8 cellular contexts compared by ENCODE assay signal in the genomic region with DNA sequence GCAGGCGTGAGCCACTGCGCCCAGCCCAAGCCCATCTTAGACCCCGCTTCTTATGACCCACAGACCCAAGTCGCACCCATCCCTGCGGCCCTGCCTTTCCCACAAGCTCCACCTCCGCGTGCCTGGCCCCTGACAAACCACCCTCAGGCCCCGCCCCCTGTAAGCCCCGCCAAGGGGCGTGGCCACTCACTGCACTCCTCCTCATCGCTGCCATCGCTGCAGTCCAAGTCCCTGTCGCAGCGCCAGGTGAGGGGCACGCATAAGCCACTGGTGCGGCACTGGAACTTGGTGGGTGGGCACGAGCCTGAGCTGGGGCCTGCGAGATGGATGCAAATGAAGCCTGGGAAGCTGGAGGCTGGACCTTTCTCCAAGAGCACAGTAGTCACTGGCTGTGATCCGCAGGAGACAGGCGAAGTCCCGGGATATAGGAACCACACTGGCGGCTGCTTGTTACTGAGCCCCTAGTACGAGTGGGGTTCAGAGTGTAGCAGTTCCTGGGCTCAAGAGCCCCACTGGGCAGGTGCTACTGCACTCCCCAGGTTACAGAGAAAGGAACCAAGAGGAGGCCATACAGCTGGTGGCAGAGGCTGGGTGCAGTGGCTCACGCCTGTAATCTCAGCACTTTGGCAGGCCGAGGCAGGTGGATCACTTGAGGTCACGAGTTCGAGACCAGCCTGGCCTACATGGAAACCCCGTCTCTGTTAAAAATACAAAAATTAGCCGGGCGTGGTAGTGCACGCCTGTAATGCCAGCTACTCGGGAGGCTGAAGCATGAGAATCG. TPM values are rescaled to one million over a fixed set of nuclear protein-coding genes. Genes with fewer than 3 reads are reported as not detected.
DNase-seq lines count a peak whose midpoint lies in the region.

No MANE protein-coding gene starts in this region.

- no peak overlapping the region for H3K4me3 Mint-ChIP-seq in T-helper 2 cell treated with Interferon-gamma antibody and Interleukin-4, amounts not matched to agents 5 μg/mL and 100 μg/mL, for 36 hours

- peak overlapping the region; percentile 41 for H3K27ac Mint-ChIP-seq in T-helper 2 cell treated with Interferon-gamma antibody and Interleukin-4, amounts not matched to agents 5 μg/mL and 100 μg/mL, for 36 hours

- peaks cover 25% of the 10 kb centered on the region for H3K4me1 Mint-ChIP-seq in T-helper 2 cell treated with Interferon-gamma antibody and Interleukin-4, amounts not matched to agents 5 μg/mL and 100 μg/mL, for 36 hours (ENCODE audit: low read depth)

- peak; percentile 11 for DNase-seq in T-helper 2 cell treated with Interferon-gamma antibody and Interleukin-4, amounts not matched to agents 5 μg/mL and 100 μg/mL, for 36 hours (ENCODE audit: low spot score)
- DNase-seq in T-helper 2 cell (no peak), SK-MEL-5 (ENCODE audit: low read depth, low spot score) (peak; percentile 39), epidermal melanocyte (ENCODE audit: insufficient read length, low spot score) (peak; percentile 7), T-helper 9 cell (no peak), NCI-H1436 treated with DMSO at 0.1 percent for 48 hours (lab: John Stamatoyannopoulos, UW) (no peak), DMS79 treated with DMSO at 0.1 percent for 48 hours (lab: John Stamatoyannopoulos, UW) (no peak)
- DNase-seq in stimulated activated CD4-positive, alpha-beta T cell treated with anti-CD3 and anti-CD28 coated beads, Interleukin-4, amount 100 ng/mL, for 1 hour = peak; percentile 38

- H3K27me3 Mint-ChIP-seq in T-helper 2 cell treated with Interferon-gamma antibody and Interleukin-4, amounts not matched to agents 5 μg/mL and 100 μg/mL, for 36 hours (ENCODE audit: low read depth) = no peaks in the 10 kb centered on the region

- H3K9me3 Mint-ChIP-seq in T-helper 2 cell treated with Interferon-gamma antibody and Interleukin-4, amounts not matched to agents 5 μg/mL and 100 μg/mL, for 36 hours = no peaks in the 10 kb centered on the region

- in situ Hi-C loops in SK-MEL-5 (cut with HindIII; ENCODE audit: low pct_unique_long_range_greater_than_20kb, low sequenced_read_pairs) = no loop called here

- peaks cover 8% of the 10 kb centered on the region for H3K36me3 Mint-ChIP-seq in T-helper 2 cell treated with Interferon-gamma antibody and Interleukin-4, amounts not matched to agents 5 μg/mL and 100 μg/mL, for 36 hours (ENCODE audit: low read depth)

RNA-seq across cellular contexts. Expression of a gene that starts 3.1 kb away (rescaled TPM):
- total RNA-seq in SK-MEL-5 (2014; rRNA removed; shearing (Covaris generic)) = 99.4 and 112 TPM in 2 replicates
- 353 and 460 TPM in 2 replicates for polyA plus RNA-seq in SK-MEL-5 (2015; cell fraction: cytosol; rRNA removed)
- polyA plus RNA-seq in SK-MEL-5 (2015; cell fraction: nucleus; rRNA removed) = 50.3 and 58.0 TPM in 2 replicates

RNA-seq across cellular contexts. Expression of a gene that starts 16.1 kb away (rescaled TPM):
- total RNA-seq in SK-MEL-5 (2014; rRNA removed; shearing (Covaris generic)) = 46.4 and 57.1 TPM in 2 replicates
- polyA plus RNA-seq in SK-MEL-5 (2015; cell fraction: cytosol; rRNA removed) = 49.3 and 90.3 TPM in 2 replicates
- polyA plus RNA-seq in SK-MEL-5 (2015; cell fraction: nucleus; rRNA removed) = 37.7 and 43.6 TPM in 2 replicates

RNA-seq across cellular contexts. Expression of a gene that starts 16.3 kb away (rescaled TPM):
- total RNA-seq in SK-MEL-5 (2014; rRNA removed; shearing (Covaris generic)) = 786 and 875 TPM in 2 replicates
- polyA plus RNA-seq in SK-MEL-5 (2015; cell fraction: cytosol; rRNA removed) = 387 and 688 TPM in 2 replicates
- polyA plus RNA-seq in SK-MEL-5 (2015; cell fraction: nucleus; rRNA removed) = 57.4 and 98.7 TPM in 2 replicates

RNA-seq across cellular contexts. Expression of a gene that starts 38.0 kb away (rescaled TPM):
- 0.11 and 0.24 TPM in 2 replicates for total RNA-seq in SK-MEL-5 (2014; rRNA removed; shearing (Covaris generic))
- 0.49 and 0.71 TPM in 2 replicates for polyA plus RNA-seq in SK-MEL-5 (2015; cell fraction: cytosol; rRNA removed)
- polyA plus RNA-seq in SK-MEL-5 (2015; cell fraction: nucleus; rRNA removed) = 4.7 and 8.2 TPM in 2 replicates

RNA-seq across cellular contexts. Expression of a gene that starts 58.9 kb away (rescaled TPM):
- total RNA-seq in SK-MEL-5 (2014; rRNA removed; shearing (Covaris generic)) = 0.45 TPM in 1 of 2 replicates, not detected in the other
- polyA plus RNA-seq in SK-MEL-5 (2015; cell fraction: cytosol; rRNA removed) = 1.2 TPM in 1 of 2 replicates, not detected in the other
- polyA plus RNA-seq in SK-MEL-5 (2015; cell fraction: nucleus; rRNA removed) = not detected in 2 replicates

Comparison
In these comparisons a context has a peak if more than half of its experiments do, and no peak if none do; other contexts are left out.
1. DNase-seq: peak in T-helper 2 cell treated with Interferon-gamma antibody and Interleukin-4, amounts not matched to agents 5 μg/mL and 100 μg/mL, for 36 hours (single experiment), SK-MEL-5 (single experiment), epidermal melanocyte (single experiment) and stimulated activated CD4-positive, alpha-beta T cell treated with anti-CD3 and anti-CD28 coated beads, Interleukin-4, amount 100 ng/mL, for 1 hour (single experiment); none in T-helper 2 cell (0 of 5), T-helper 9 cell (single experiment), NCI-H1436 treated with DMSO at 0.1 percent for 48 hours (single experiment) and DMS79 treated with DMSO at 0.1 percent for 48 hours (single experiment).